Comparison of ENCODE assay signal across 18 cellular contexts in the genomic region with DNA sequence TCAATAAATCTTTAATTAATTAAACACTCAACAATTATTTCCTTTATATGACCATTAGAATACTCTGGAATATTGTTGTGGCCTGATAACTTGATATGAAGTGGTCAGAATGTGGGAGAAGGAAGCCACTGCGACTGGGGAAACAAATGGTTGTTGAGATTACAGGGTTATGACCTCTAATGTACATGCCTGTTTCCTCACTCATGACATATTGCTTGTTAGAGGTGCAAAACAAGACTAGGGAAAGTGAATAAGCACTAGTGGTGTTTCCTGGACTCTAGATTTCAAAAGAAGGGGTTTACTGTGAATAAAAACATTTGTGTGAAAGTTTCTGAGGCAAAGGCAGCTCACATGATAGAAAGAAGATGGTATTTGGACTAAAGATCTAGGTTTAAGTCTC. TPM values are rescaled to one million over a fixed set of nuclear protein-coding genes. Genes with fewer than 3 reads are reported as not detected.
"Had no signal": no experiment of that assay in that cellular context is flagged by ENCODE, and none has a peak within 500 bp of the region (broad histone marks: within the 10 kb centered on the region; RNA-seq: fewer than 3 reads in every experiment).

No MANE protein-coding gene starts in this region.

- ATAC-seq: activated naive CD8-positive, alpha-beta T cell treated with anti-CD3 and anti-CD28 coated beads, Interleukin-2, amount 50 U/mL, for 24 hours; gastroesophageal sphincter; stimulated activated naive CD8-positive, alpha-beta T cell treated with anti-CD3 and anti-CD28 coated beads, Interleukin-15, Interleukin-2, amounts not matched to agents 100 U/mL and 50 U/mL, for 24 hours; upper lobe of right lung had no signal

- DNase-seq: activated CD4-positive, alpha-beta T cell treated with anti-CD3 and anti-CD28 coated beads for 4 hours; activated naive CD4-positive, alpha-beta T cell; activated naive CD8-positive, alpha-beta T cell treated with anti-CD3 and anti-CD28 coated beads, Interleukin-2, amount 50 U/mL, for 24 hours; caudate nucleus; colonic mucosa; effector memory CD4-positive, alpha-beta T cell; hypothalamus; kidney glomerular epithelial cell; ovary; stimulated activated CD4-positive, alpha-beta T cell treated with anti-CD3 and anti-CD28 coated beads, Interleukin-4, amount 100 ng/mL, for 1 hour; stimulated activated CD8-positive, alpha-beta memory T cell treated with anti-CD3 and anti-CD28 coated beads, Interleukin-4, amount 100 ng/mL, for 48 hours; stimulated activated naive CD8-positive, alpha-beta T cell treated with anti-CD3 and anti-CD28 coated beads, Interleukin-15, Interleukin-2, amounts not matched to agents 100 U/mL and 50 U/mL, for 24 hours; T-helper 9 cell; upper lobe of right lung had no signal

RNA-seq across cellular contexts. Expression of gene STAB2, which starts 53.3 kb away (rescaled TPM):
- total RNA-seq: activated T-helper 1 cell treated with anti-CD3 and anti-CD28 coated beads, Interleukin-12 subunit alpha, Interleukin-12 subunit beta, Interleukin-2, Interleukin-4 antibody, amounts not matched to agents 30 ng/mL and 10 ng/mL and 1 ng/mL, durations not matched to agents 14 hours and 24 hours and 36 hours; mesothelial cell of epicardium; temporal lobe had no signal
